22 cellular contexts compared by ENCODE assay signal in genomic region chr18:41244751-41245150, GRCh38.
"Had no signal": no experiment of that assay in that cellular context is flagged by ENCODE, and none has a peak within 500 bp of the region (broad histone marks: within the 10 kb centered on the region; RNA-seq: fewer than 3 reads in every experiment).

No MANE protein-coding gene starts in this region.

- H3K79me2 ChIP-seq: parathyroid adenoma had no signal

- DNase-seq: kidney glomerular epithelial cell; left cardiac atrium; left lung; lower lobe of right lung; mammary epithelial cell; mesenchymal stem cell; naive thymus-derived CD8-positive, alpha-beta T cell; nucleus accumbens; psoas muscle; right lobe of liver; stimulated activated CD4-positive, alpha-beta T cell treated with anti-CD3 and anti-CD28 coated beads, Interleukin-1b, Interleukin-23, amount 100 ng/mL, for 48 hours; stimulated activated CD4-positive, alpha-beta T cell treated with anti-CD3 and anti-CD28 coated beads, Interleukin-2, amount 100 ng/mL, for 48 hours; stimulated activated CD4-positive, alpha-beta T cell treated with anti-CD3 and anti-CD28 coated beads, Interleukin-4, amount 100 ng/mL, for 4 hours; stimulated activated CD8-positive, alpha-beta memory T cell treated with anti-CD3 and anti-CD28 coated beads, Interleukin-4, amount 100 ng/mL, for 48 hours; stimulated activated naive CD4-positive, alpha-beta T cell treated with Interleukin-2 at 50 U/mL for 16 hours; stimulated activated naive CD8-positive, alpha-beta T cell treated with anti-CD3 and anti-CD28 coated beads, Interleukin-15, amount 100 ng/mL, for 72 hours; substantia nigra; uterus had no signal

- H2AFZ ChIP-seq: parathyroid adenoma had no signal

- H3K9me3 ChIP-seq: lower lobe of right lung, psoas muscle, right lobe of liver, uterus had no signal

- H3K4me3 ChIP-seq: left lung, lower lobe of right lung, psoas muscle, right atrium auricular region, right lobe of liver, smooth muscle cell, tibial nerve, uterus had no signal

- H3K4me2 ChIP-seq: smooth muscle cell had no signal

- H3K36me3 ChIP-seq: left lung, lower lobe of right lung, right atrium auricular region, right lobe of liver, tibial nerve, uterus had no signal

- H3K4me1 ChIP-seq: left lung, lower lobe of right lung, parathyroid adenoma, psoas muscle, right atrium auricular region, right lobe of liver, tibial nerve, uterus had no signal

- H3K27me3 ChIP-seq: left lung, right atrium auricular region, right lobe of liver, tibial nerve had no signal

- H3K27ac ChIP-seq: left lung, lower lobe of right lung, parathyroid adenoma, psoas muscle, right atrium auricular region, right lobe of liver, tibial nerve, uterus had no signal
